In genomic region chr7:122136639-122137253, GRCh38 we compare ENCODE assay signal across 9 cellular contexts. TPM values are rescaled to one million over a fixed set of nuclear protein-coding genes. Genes with fewer than 3 reads are reported as not detected.
DNase-seq lines count a peak whose midpoint lies in the region; ATAC-seq and TF ChIP-seq lines count a peak whose summit lies in the region.
"Had no signal": no experiment of that assay in that cellular context is flagged by ENCODE, and none has a peak within 500 bp of the region (broad histone marks: within the 10 kb centered on the region; RNA-seq: fewer than 3 reads in every experiment).

No MANE protein-coding gene starts in this region.

- WGBS in trophoblast cell (ENCODE audit: extremely low coverage, insufficient coverage, insufficient read length), result no CpG with 5 or more reads among the region's 1 CpG

- no peak overlapping the region for H4K91ac ChIP-seq in trophoblast cell (ENCODE audit: low read depth, low read length)

- no peak overlapping the region for H3K9ac ChIP-seq in trophoblast cell (ENCODE audit: low read length)

- peak overlapping the region; percentile 99 for H3K23ac ChIP-seq in trophoblast cell (ENCODE audit: low read length)

- ATAC-seq in HG03045 (IDR thresholded peaks at IDR 0.05; ENCODE audit: unreplicated experiment), result no peak
- ATAC-seq in GM21360 (IDR thresholded peaks at IDR 0.05; ENCODE audit: unreplicated experiment), result no peak

- H3K4ac ChIP-seq in trophoblast cell (ENCODE audit: low read depth, low read length), result no peak overlapping the region

- H3K4me1 ChIP-seq in Peyer's patch, result peaks cover 0 to 12% (median 0%) of the 10 kb centered on the region in 4 donors
- H3K4me1 ChIP-seq in trophoblast cell (ENCODE audit: control insufficient read depth in 1 of 2, insufficient read depth in 2 of 2, low read length in 2 of 2), result peaks cover 0 to 3% of the 10 kb centered on the region in 2 experiments

- H2BK120ac ChIP-seq in trophoblast cell (ENCODE audit: insufficient read depth, low read length, poor library complexity), result no peak overlapping the region

- no peak overlapping the region for H2BK5ac ChIP-seq in trophoblast cell (ENCODE audit: low read depth, low read length, poor library complexity)

- H3K36me3 ChIP-seq in Peyer's patch (no peaks in the 10 kb centered on the region), trophoblast cell (ENCODE audit: control insufficient read depth in 1 of 2, insufficient read depth in 2 of 2, low read length in 2 of 2) (peaks cover 0 to 3% of the 10 kb centered on the region in 2 experiments)

- DNase-seq in DMS53 (lab: John Stamatoyannopoulos, UW) (peak; percentile 51), Peyer's patch (no peak), fibroblast of peridontal ligament (ENCODE audit: extremely low read depth) (peak; percentile 37), trophoblast cell (peak in 1 of 2 donors; percentile 4), substantia nigra (lab: John Stamatoyannopoulos, UW) (no peak), iPS-NIHi7 (ENCODE audit: extremely low spot score) (no peak)
- DNase-seq: T1000 had no signal

- H3K9me3 ChIP-seq in Peyer's patch, result no peaks in the 10 kb centered on the region
- H3K9me3 ChIP-seq in trophoblast cell (ENCODE audit: insufficient read depth, low read depth, low read length), result no peaks in the 10 kb centered on the region

- no peak overlapping the region for H3K18ac ChIP-seq in trophoblast cell (ENCODE audit: low read length)

- H3K4me2 ChIP-seq in trophoblast cell (ENCODE audit: low read length), result no peak overlapping the region

- H3K27me3 ChIP-seq in Peyer's patch (no peaks in the 10 kb centered on the region), trophoblast cell (ENCODE audit: insufficient read depth, low read length) (no peaks in the 10 kb centered on the region)

- no peaks in the 10 kb centered on the region for H3K79me1 ChIP-seq in trophoblast cell (ENCODE audit: low read length)

- no peak overlapping the region for H2BK12ac ChIP-seq in trophoblast cell (ENCODE audit: low read length)

- H3K79me2 ChIP-seq in trophoblast cell (ENCODE audit: control insufficient read depth, insufficient read depth, low read length, poor library complexity), result no peaks in the 10 kb centered on the region

- no peak overlapping the region for H3K27ac ChIP-seq in Peyer's patch
- no peak overlapping the region for H3K27ac ChIP-seq in trophoblast cell (ENCODE audit: low read depth, low read length)
- H3K27ac ChIP-seq in substantia nigra (ENCODE audit: low read depth, low read length, poor library complexity, severe bottlenecking), result no peak overlapping the region

- no peak for TF ChIP-seq POLR2A in Peyer's patch (IDR thresholded peaks at IDR 0.05)

- H3K14ac ChIP-seq in trophoblast cell (ENCODE audit: low read length), result no peak overlapping the region

- no peak overlapping the region for H4K8ac ChIP-seq in trophoblast cell (ENCODE audit: low read depth, low read length)

- peak overlapping the region in 3 of 4 donors; percentile 0 to 22 (median 4) for H3K4me3 ChIP-seq in Peyer's patch
- no peak overlapping the region for H3K4me3 ChIP-seq in trophoblast cell (ENCODE audit: low read depth, low read length)

- no peak overlapping the region for H2AFZ ChIP-seq in trophoblast cell (ENCODE audit: insufficient read depth, low read length, poor library complexity)

- no peak overlapping the region for H4K12ac ChIP-seq in trophoblast cell (ENCODE audit: low read depth, low read length)

- no peak for TF ChIP-seq CTCF in Peyer's patch (IDR thresholded peaks at IDR 0.05)

- H2AK5ac ChIP-seq in trophoblast cell (ENCODE audit: low read length), result no peak overlapping the region

RNA-seq across cellular contexts. Expression of gene AASS, which starts 7.3 kb away (rescaled TPM):
- total RNA-seq in Peyer's patch, result 10 to 100 TPM; 10.1 to 28.5 (median 24.3) TPM
- 16.1 and 16.4 TPM in 2 replicates for polyA plus RNA-seq in trophoblast cell (2013)

Comparison
In these comparisons a context has a peak if more than half of its experiments do, and no peak if none do; other contexts are left out.
1. DNase-seq: peak in DMS53 (single experiment) and fibroblast of peridontal ligament (single experiment); none in Peyer's patch (0 of 3), substantia nigra (0 of 49) and iPS-NIHi7 (single experiment).